1 cellular context compared by ENCODE assay signal in the genomic region with DNA sequence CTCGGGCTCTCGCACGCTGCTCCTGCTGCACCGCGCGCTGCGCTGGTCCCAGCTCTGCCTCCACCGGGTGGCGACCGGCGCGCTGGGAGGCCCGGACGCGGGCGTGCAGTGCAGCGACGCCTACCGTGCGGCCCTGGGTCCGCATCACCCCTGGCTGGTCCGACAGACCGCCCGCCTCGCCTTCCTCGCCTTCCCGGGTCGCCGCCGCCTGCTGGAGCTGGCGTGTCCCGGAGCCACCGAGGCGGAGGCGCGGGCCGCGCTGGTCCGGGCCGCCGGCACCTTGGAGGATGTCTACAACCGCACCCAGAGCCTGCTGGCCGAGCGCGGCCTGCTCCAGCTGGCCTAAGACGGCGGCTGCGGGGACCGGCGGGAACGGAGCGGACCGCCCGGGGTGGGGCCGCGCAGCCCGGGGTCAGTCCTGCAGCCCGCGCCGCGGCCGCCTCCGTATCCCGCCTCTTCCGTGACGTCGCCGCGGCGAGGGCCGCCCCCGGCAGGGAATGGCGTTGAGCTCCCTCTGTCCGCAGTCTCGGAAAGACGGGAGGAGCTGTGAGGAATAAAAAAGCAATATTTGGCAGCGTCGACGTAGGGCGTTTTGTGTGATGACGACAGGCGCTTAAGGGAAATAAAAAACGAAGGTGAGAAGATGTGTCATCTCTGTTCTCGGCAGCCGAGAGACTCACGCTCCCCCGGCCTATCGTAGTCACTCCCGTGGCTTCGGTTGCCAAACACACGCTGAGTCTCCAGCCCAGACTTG.
A peak's percentile ranks its signal among the peaks of the same experiment; 100 is the strongest.
TF ChIP-seq lines count a peak whose summit lies in the region.

No MANE protein-coding gene starts in this region.

TF ChIP-seq in HEK293, 187 proteins besides CTCF, POLR2A, EP300 and RAD21 (continued from another document):
- TF ChIP-seq, protein P1, sequence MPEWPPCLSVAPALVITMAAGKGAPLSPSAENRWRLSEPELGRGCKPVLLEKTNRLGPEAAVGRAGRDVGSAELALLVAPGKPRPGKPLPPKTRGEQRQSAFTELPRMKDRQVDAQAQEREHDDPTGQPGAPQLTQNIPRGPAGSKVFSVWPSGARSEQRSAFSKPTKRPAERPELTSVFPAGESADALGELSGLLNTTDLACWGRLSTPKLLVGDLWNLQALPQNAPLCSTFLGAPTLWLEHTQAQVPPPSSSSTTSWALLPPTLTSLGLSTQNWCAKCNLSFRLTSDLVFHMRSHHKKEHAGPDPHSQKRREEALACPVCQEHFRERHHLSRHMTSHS (tag by site-specific recombination; IDR thresholded peaks at IDR 0.05), result no peak
- no peak for TF ChIP-seq ZNF426 (tag by site-specific recombination; IDR thresholded peaks at IDR 0.05)
- TF ChIP-seq ZNF629 (tag by site-specific recombination; IDR thresholded peaks at IDR 0.05), result peak; percentile 97
- TF ChIP-seq WT1 (tag by site-specific recombination; IDR thresholded peaks at IDR 0.05), result no peak
- TF ChIP-seq ZNF155 (tag by site-specific recombination; IDR thresholded peaks at IDR 0.05), result no peak
- no peak for TF ChIP-seq ZFP3 (tag by site-specific recombination; IDR thresholded peaks at IDR 0.05; ENCODE audit: low read depth)
- TF ChIP-seq, protein P2, sequence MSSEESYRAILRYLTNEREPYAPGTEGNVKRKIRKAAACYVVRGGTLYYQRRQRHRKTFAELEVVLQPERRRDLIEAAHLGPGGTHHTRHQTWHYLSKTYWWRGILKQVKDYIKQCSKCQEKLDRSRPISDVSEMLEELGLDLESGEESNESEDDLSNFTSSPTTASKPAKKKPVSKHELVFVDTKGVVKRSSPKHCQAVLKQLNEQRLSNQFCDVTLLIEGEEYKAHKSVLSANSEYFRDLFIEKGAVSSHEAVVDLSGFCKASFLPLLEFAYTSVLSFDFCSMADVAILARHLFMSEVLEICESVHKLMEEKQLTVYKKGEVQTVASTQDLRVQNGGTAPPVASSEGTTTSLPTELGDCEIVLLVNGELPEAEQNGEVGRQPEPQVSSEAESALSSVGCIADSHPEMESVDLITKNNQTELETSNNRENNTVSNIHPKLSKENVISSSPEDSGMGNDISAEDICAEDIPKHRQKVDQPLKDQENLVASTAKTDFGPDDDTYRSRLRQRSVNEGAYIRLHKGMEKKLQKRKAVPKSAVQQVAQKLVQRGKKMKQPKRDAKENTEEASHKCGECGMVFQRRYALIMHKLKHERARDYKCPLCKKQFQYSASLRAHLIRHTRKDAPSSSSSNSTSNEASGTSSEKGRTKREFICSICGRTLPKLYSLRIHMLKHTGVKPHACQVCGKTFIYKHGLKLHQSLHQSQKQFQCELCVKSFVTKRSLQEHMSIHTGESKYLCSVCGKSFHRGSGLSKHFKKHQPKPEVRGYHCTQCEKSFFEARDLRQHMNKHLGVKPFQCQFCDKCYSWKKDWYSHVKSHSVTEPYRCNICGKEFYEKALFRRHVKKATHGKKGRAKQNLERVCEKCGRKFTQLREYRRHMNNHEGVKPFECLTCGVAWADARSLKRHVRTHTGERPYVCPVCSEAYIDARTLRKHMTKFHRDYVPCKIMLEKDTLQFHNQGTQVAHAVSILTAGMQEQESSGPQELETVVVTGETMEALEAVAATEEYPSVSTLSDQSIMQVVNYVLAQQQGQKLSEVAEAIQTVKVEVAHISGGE (tag by site-specific recombination; conservative IDR thresholded peaks at IDR 0.05; ENCODE audit: low read depth), result peak; percentile 57; the same call in 1 of the 2 replicates
- TF ChIP-seq HOXC10 (CRISPR knock-in tag; IDR thresholded peaks at IDR 0.05), result no peak
- peak; percentile 74 for TF ChIP-seq ZNF423 (tag by site-specific recombination; IDR thresholded peaks at IDR 0.05)
- TF ChIP-seq GFI1B (tag by site-specific recombination; IDR thresholded peaks at IDR 0.05), result no peak
- peak; percentile 68; the same call in 1 of the 2 replicates for TF ChIP-seq ZNF785 (tag by site-specific recombination; IDR thresholded peaks at IDR 0.05)
- TF ChIP-seq ZNF768 (tag by site-specific recombination; IDR thresholded peaks at IDR 0.05), result no peak
- TF ChIP-seq KLF10 (tag by site-specific recombination; IDR thresholded peaks at IDR 0.05), result peak; percentile 54; the same call in 1 of the 2 replicates
- TF ChIP-seq MYNN (tag by site-specific recombination; IDR thresholded peaks at IDR 0.05; ENCODE audit: borderline replicate concordance), result no peak
- TF ChIP-seq SETDB1 (IDR thresholded peaks at IDR 0.05; ENCODE audit: insufficient read length, low read length), result peak; percentile 16
- no peak for TF ChIP-seq OSR2 (tag by site-specific recombination; IDR thresholded peaks at IDR 0.05)
- no peak for TF ChIP-seq KLF16 (tag by site-specific recombination; IDR thresholded peaks at IDR 0.05)
- TF ChIP-seq, protein P3, sequence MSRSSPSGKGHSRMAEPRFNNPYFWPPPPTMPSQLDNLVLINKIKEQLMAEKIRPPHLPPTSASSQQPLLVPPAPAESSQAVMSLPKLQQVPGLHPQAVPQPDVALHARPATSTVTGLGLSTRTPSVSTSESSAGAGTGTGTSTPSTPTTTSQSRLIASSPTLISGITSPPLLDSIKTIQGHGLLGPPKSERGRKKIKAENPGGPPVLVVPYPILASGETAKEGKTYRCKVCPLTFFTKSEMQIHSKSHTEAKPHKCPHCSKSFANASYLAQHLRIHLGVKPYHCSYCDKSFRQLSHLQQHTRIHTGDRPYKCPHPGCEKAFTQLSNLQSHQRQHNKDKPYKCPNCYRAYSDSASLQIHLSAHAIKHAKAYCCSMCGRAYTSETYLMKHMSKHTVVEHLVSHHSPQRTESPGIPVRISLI (tag by site-specific recombination; IDR thresholded peaks at IDR 0.05), result peak; percentile 93
- TF ChIP-seq FEZF1 (tag by site-specific recombination; IDR thresholded peaks at IDR 0.05), result no peak
- TF ChIP-seq ZNF132 (tag by site-specific recombination; IDR thresholded peaks at IDR 0.05; ENCODE audit: borderline replicate concordance), result no peak
- TF ChIP-seq ZBTB20 (tag by site-specific recombination; IDR thresholded peaks at IDR 0.05), result peak; percentile 83
- TF ChIP-seq, protein P4, sequence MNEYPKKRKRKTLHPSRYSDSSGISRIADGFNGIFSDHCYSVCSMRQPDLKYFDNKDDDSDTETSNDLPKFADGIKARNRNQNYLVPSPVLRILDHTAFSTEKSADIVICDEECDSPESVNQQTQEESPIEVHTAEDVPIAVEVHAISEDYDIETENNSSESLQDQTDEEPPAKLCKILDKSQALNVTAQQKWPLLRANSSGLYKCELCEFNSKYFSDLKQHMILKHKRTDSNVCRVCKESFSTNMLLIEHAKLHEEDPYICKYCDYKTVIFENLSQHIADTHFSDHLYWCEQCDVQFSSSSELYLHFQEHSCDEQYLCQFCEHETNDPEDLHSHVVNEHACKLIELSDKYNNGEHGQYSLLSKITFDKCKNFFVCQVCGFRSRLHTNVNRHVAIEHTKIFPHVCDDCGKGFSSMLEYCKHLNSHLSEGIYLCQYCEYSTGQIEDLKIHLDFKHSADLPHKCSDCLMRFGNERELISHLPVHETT (tag by site-specific recombination; IDR thresholded peaks at IDR 0.05), result 0 out of 2 replicates have a peak, but pooled peaks have one; percentile 27
- no peak for TF ChIP-seq ZNF416 (tag by site-specific recombination; IDR thresholded peaks at IDR 0.05)
